21 cellular contexts compared by ENCODE assay signal in genomic region chr17:78559749-78560368, GRCh38. TPM values are rescaled to one million over a fixed set of nuclear protein-coding genes. Genes with fewer than 3 reads are reported as not detected.
DNase-seq lines count a peak whose midpoint lies in the region; FAIRE-seq and TF ChIP-seq lines count a peak whose summit lies in the region.
"Had no signal": no experiment of that assay in that cellular context is flagged by ENCODE, and none has a peak within 500 bp of the region (broad histone marks: within the 10 kb centered on the region; RNA-seq: fewer than 3 reads in every experiment).

No MANE protein-coding gene starts in this region.

- FAIRE-seq in H1 (lab: Jason Lieb, UNC), result no peak
- FAIRE-seq: GM12891 had no signal

- no peak overlapping the region; a peak in 1 of 7 replicates for H3K9ac ChIP-seq in H1 (replicated peaks in 1 of 4; ENCODE audit: extremely low read depth in 1 of 4, low read depth in 3 of 4, low read length in 3 of 4)

- no peak overlapping the region for H3K4me2 ChIP-seq in H1 (ENCODE audit: insufficient read depth in 1 of 2, low read depth in 2 of 2, low read length in 2 of 2)

- H3K4me1 ChIP-seq in H1 (replicated peaks in 1 of 4; ENCODE audit: control insufficient read depth in 3 of 4, insufficient read depth in 4 of 4, low read length in 3 of 4), result no peaks in the 10 kb centered on the region

- H4K5ac ChIP-seq in H1 (ENCODE audit: insufficient read length, low read depth, low read length), result no peak overlapping the region

- peaks cover 3% of the 10 kb centered on the region for H3K27me3 Mint-ChIP-seq in progenitor cell of endocrine pancreas

- CTCF ChIA-PET in H1 (lab: Charles Lee; ENCODE audit: partially characterized antibody), result interaction anchor here (0.5 to 5.9 kb wide), 33 partner anchors 9 to 220 kb away, joined by 3 to 56 read pairs (median 4); no protein-coding TSS in a partner anchor

- WGBS in H1 (ENCODE audit: extremely low coverage in 1 of 2, insufficient coverage in 1 of 2, insufficient read length in 1 of 2, insufficient replicate concordance in 2 of 2, low coverage in 1 of 2, low lambda C conversion rate in 2 of 2, missing lambda C conversion rate in 1 of 2), 2 experiments, result 51% methylated on average over 17 of the region's 17 CpGs; no CpG with 5 or more reads in 1 of the 2 experiments

- TF ChIP-seq EP300 in H1 (IDR thresholded peaks at IDR 0.05; ENCODE audit: borderline replicate concordance in 1 of 2, low read depth in 2 of 2, low read length in 2 of 2), result no peak

- H3K27me3 ChIP-seq in H1 (replicated peaks in 1 of 4; ENCODE audit: control insufficient read depth in 3 of 4, extremely low read depth in 1 of 4, insufficient read depth in 3 of 4, low read length in 3 of 4), result no peaks in the 10 kb centered on the region

- peak overlapping the region; percentile 67; the same call in 1 of the 2 replicates for H2AFZ ChIP-seq in H1 (ENCODE audit: low read length)

- H3K18ac ChIP-seq in H1 (ENCODE audit: extremely low read depth, low read length), result no peak overlapping the region

- H4K8ac ChIP-seq in H1 (ENCODE audit: extremely low read depth, insufficient read depth, low read length), result no peak overlapping the region; the same call in 1 of the 2 replicates

- no peak overlapping the region for H3K4me3 Mint-ChIP-seq in progenitor cell of endocrine pancreas (ENCODE audit: low read depth)
- H3K4me3 Mint-ChIP-seq: activated naive CD8-positive, alpha-beta T cell treated with anti-CD3 and anti-CD28 coated beads for 36 hours; central memory CD8-positive, alpha-beta T cell; natural killer cell; stimulated activated effector memory CD8-positive, alpha-beta T cell treated with anti-CD3 and anti-CD28 coated beads, Interleukin-12 subunit alpha, Interleukin-12 subunit beta, amount 100 ng/mL, for 72 hours had no signal

- H3K27ac Mint-ChIP-seq in progenitor cell of endocrine pancreas, result no peak overlapping the region
- H3K27ac Mint-ChIP-seq: activated naive CD8-positive, alpha-beta T cell treated with anti-CD3 and anti-CD28 coated beads for 36 hours; natural killer cell; stimulated activated effector memory CD8-positive, alpha-beta T cell treated with anti-CD3 and anti-CD28 coated beads, Interleukin-12 subunit alpha, Interleukin-12 subunit beta, amount 100 ng/mL, for 72 hours had no signal

- no peak overlapping the region for H3K27ac ChIP-seq in H1 (ENCODE audit: low read depth, low read length)
- H3K27ac ChIP-seq: SK-N-MC had no signal

- H3K4ac ChIP-seq in H1 (replicated peaks; ENCODE audit: insufficient read length, low read depth, low read length), result no peak overlapping the region

- TF ChIP-seq RAD21 in H1 (IDR thresholded peaks at IDR 0.05 in 1 of 2, conservative IDR thresholded peaks at IDR 0.05 in 1 of 2; ENCODE audit: low read depth in 2 of 2, low read length in 2 of 2), result peak; percentile 46 to 67; a peak in 3 of 4 replicates

- H2BK12ac ChIP-seq in H1 (ENCODE audit: low read depth, low read length), result no peak overlapping the region

- no peaks in the 10 kb centered on the region for H3K79me2 ChIP-seq in H1 (ENCODE audit: control insufficient read depth in 1 of 2, insufficient read depth in 2 of 2, low read length in 2 of 2)

- H3K56ac ChIP-seq in H1 (replicated peaks; ENCODE audit: insufficient read length, low read depth, low read length), result no peak overlapping the region

- H3K4me1 Mint-ChIP-seq in progenitor cell of endocrine pancreas (ENCODE audit: low read depth), result no peaks in the 10 kb centered on the region
- H3K4me1 Mint-ChIP-seq: activated naive CD8-positive, alpha-beta T cell treated with anti-CD3 and anti-CD28 coated beads for 36 hours; central memory CD8-positive, alpha-beta T cell; natural killer cell; stimulated activated effector memory CD8-positive, alpha-beta T cell treated with anti-CD3 and anti-CD28 coated beads, Interleukin-12 subunit alpha, Interleukin-12 subunit beta, amount 100 ng/mL, for 72 hours had no signal

- H3K14ac ChIP-seq in H1 (ENCODE audit: insufficient read length), result no peak overlapping the region

- no peak for TF ChIP-seq POLR2A in H1 (IDR thresholded peaks at IDR 0.05; ENCODE audit: control extremely low read depth in 1 of 2, low read depth in 2 of 2, low read length in 2 of 2)

- peaks cover 0 to 1% of the 10 kb centered on the region in 2 experiments for H4K20me1 ChIP-seq in H1 (replicated peaks in 1 of 2; ENCODE audit: control insufficient read depth in 1 of 2, insufficient read depth in 2 of 2, low read length in 2 of 2)

- no peak overlapping the region for H2BK5ac ChIP-seq in H1 (ENCODE audit: low read depth, low read length)

- no peak overlapping the region for H2BK120ac ChIP-seq in H1 (replicated peaks; ENCODE audit: low read depth, low read length)

- no peaks in the 10 kb centered on the region for H3K23me2 ChIP-seq in H1 (ENCODE audit: low read depth, low read length)

- H3K36me3 ChIP-seq in H1 (ENCODE audit: control insufficient read depth in 2 of 4, insufficient read depth in 4 of 4, low read length in 3 of 4), result no peaks in the 10 kb centered on the region

- peak; percentile 73 to 75 (median 74) for TF ChIP-seq CTCF in H1 (IDR thresholded peaks at IDR 0.05; ENCODE audit: control extremely low read depth in 1 of 3, insufficient read depth in 1 of 3, low read depth in 1 of 3, low read length in 3 of 3)
- no peak for TF ChIP-seq CTCF in progenitor cell of endocrine pancreas (IDR thresholded peaks at IDR 0.05; ENCODE audit: unreplicated experiment)

- POLR2A ChIA-PET in H1 (lab: Charles Lee; ENCODE audit: partially characterized antibody), result interaction anchor here (1.3 kb wide), 1 partner anchor 63 kb away, joined by 3 read pairs; no protein-coding TSS in a partner anchor

- H4K91ac ChIP-seq in H1 (replicated peaks; ENCODE audit: insufficient read length, low read length), result no peak overlapping the region

- H3K36me3 Mint-ChIP-seq in progenitor cell of endocrine pancreas (ENCODE audit: insufficient read depth), result no peaks in the 10 kb centered on the region
- H3K36me3 Mint-ChIP-seq: activated naive CD8-positive, alpha-beta T cell treated with anti-CD3 and anti-CD28 coated beads for 36 hours; natural killer cell; stimulated activated effector memory CD8-positive, alpha-beta T cell treated with anti-CD3 and anti-CD28 coated beads, Interleukin-12 subunit alpha, Interleukin-12 subunit beta, amount 100 ng/mL, for 72 hours had no signal

- DNase-seq in stimulated activated CD4-positive, alpha-beta T cell treated with anti-CD3 and anti-CD28 coated beads, Interleukin-12 subunit alpha, Interleukin-12 subunit beta, amount 100 ng/mL, for 4 hours, result peak; percentile 12
- DNase-seq in stimulated activated CD4-positive, alpha-beta T cell treated with anti-CD3 and anti-CD28 coated beads, Interleukin-4, amount 100 ng/mL, for 24 hours, result no peak
- DNase-seq in NCI-H146 treated with DMSO at 0.1 percent for 48 hours (lab: John Stamatoyannopoulos, UW; ENCODE audit: unreplicated experiment) (peak; percentile 33), H1 (ENCODE audit: low read depth in 1 of 2, low spot score in 2 of 2) (peak; percentile 10 to 86), progenitor cell of endocrine pancreas (ENCODE audit: low spot score, unreplicated experiment) (no peak), cerebellar cortex (ENCODE audit: low spot score) (no peak), SIG-M5 treated with dmso at 0.1 percent for 504 hours (lab: John Stamatoyannopoulos, UW; ENCODE audit: unreplicated experiment) (no peak)
- peak; percentile 42 for DNase-seq in stimulated activated CD8-positive, alpha-beta memory T cell treated with anti-CD3 and anti-CD28 coated beads, Interleukin-4, amount 100 ng/mL, for 48 hours
- DNase-seq: activated CD8-positive, alpha-beta memory T cell treated with anti-CD3 and anti-CD28 coated beads, Interleukin-2, amount 50 U/mL, for 48 hours; activated naive CD8-positive, alpha-beta T cell treated with anti-CD3 and anti-CD28 coated beads for 36 hours; DMS79; erythroblast; head of caudate nucleus; KBM-7; natural killer cell; NCI-H1930 had no signal

- H3K9me3 Mint-ChIP-seq in progenitor cell of endocrine pancreas (ENCODE audit: low read depth), result no peaks in the 10 kb centered on the region
- H3K9me3 Mint-ChIP-seq: activated naive CD8-positive, alpha-beta T cell treated with anti-CD3 and anti-CD28 coated beads for 36 hours; central memory CD8-positive, alpha-beta T cell; natural killer cell; stimulated activated effector memory CD8-positive, alpha-beta T cell treated with anti-CD3 and anti-CD28 coated beads, Interleukin-12 subunit alpha, Interleukin-12 subunit beta, amount 100 ng/mL, for 72 hours had no signal

- H3K23ac ChIP-seq in H1 (ENCODE audit: insufficient read length), result no peak overlapping the region

- no peak overlapping the region for H2BK20ac ChIP-seq in H1 (ENCODE audit: low read length)

- no peak overlapping the region for H2AK5ac ChIP-seq in H1 (ENCODE audit: low read depth, low read length)

- H3K79me1 ChIP-seq in H1 (ENCODE audit: low read depth, low read length), result no peaks in the 10 kb centered on the region

- H2BK15ac ChIP-seq in H1 (ENCODE audit: low read length), result no peak overlapping the region

- H3K4me3 ChIP-seq in H1 (ENCODE audit: extremely low read depth in 1 of 4, insufficient read depth in 2 of 4, low read depth in 3 of 4, low read length in 4 of 4), result no peak overlapping the region
- H3K4me3 ChIP-seq: SK-N-MC had no signal

- no peaks in the 10 kb centered on the region for H3K9me3 ChIP-seq in H1 (ENCODE audit: insufficient read depth in 2 of 2, low read depth in 1 of 2, low read length in 1 of 2)

TF ChIP-seq in H1, 55 proteins besides CTCF, POLR2A, EP300 and RAD21 (continues in another document):
- TF ChIP-seq YY1 (IDR thresholded peaks at IDR 0.05; ENCODE audit: low read depth, low read length), result no peak
- 0 out of 2 replicates have a peak, but pooled peaks have one; percentile 20 for TF ChIP-seq CREB1 (IDR thresholded peaks at IDR 0.05)
- TF ChIP-seq FOSL1 (IDR thresholded peaks at IDR 0.05; ENCODE audit: insufficient read depth, low read depth, low read length), result no peak
- no peak for TF ChIP-seq TAF7 (optimal IDR thresholded peaks at IDR 0.05; ENCODE audit: borderline replicate concordance, low read depth, low read length)
- no peak for TF ChIP-seq SAP30 (IDR thresholded peaks at IDR 0.05; ENCODE audit: insufficient read depth, insufficient replicate concordance, low read length)
- no peak for TF ChIP-seq EZH2 (IDR thresholded peaks at IDR 0.05; ENCODE audit: low read depth, low read length, severe bottlenecking)

RNA-seq across cellular contexts. Expression of gene DNAH17, which starts 17.3 kb away (rescaled TPM):
- total RNA-seq in H1 (2021; fragmentation: NEBNext Ultra II Directional; extraction: Animal tissue kit (Norgen Biotek cat#: 25700)), result 0.67 and 1.1 TPM in 2 replicates
- 0.14 and 0.19 TPM in 2 replicates for polyA plus RNA-seq in H1 (2011; rRNA removed)
- polyA plus RNA-seq in H1 (2011; cell fraction: cytosol; rRNA removed), result 0.17 TPM
- polyA plus RNA-seq in H1 (2011; cell fraction: nucleus; rRNA removed), result 0.57 TPM
- 2.2 to 3.9 TPM (median 3.1 TPM) in 4 replicates for polyA plus RNA-seq in H1 (2012, experiment 1 of 2)
- 0.28 TPM for polyA plus RNA-seq in H1 (2012, experiment 2 of 2)
- 0.59 TPM for polyA plus RNA-seq in H1 (2013, experiment 1 of 2)
- polyA plus RNA-seq in H1 (2013, experiment 2 of 2), result 0.40 TPM
- 0.19 and 0.20 TPM in 2 replicates for polyA minus RNA-seq in H1 (2011; rRNA and poly(A)+ RNA removed)
- polyA minus RNA-seq in H1 (2011; cell fraction: cytosol; rRNA and poly(A)+ RNA removed), result not detected
- polyA minus RNA-seq in H1 (2011; cell fraction: nucleus; rRNA and poly(A)+ RNA removed), result 0.20 TPM
- 0.16 TPM in 1 of 2 replicates, not detected in the other for total RNA-seq in progenitor cell of endocrine pancreas
- total RNA-seq: ureter had no signal

Comparison
In these comparisons a context has a peak if more than half of its experiments do, and no peak if none do; other contexts are left out.
1. DNase-seq: peak in stimulated activated CD4-positive, alpha-beta T cell treated with anti-CD3 and anti-CD28 coated beads, Interleukin-12 subunit alpha, Interleukin-12 subunit beta, amount 100 ng/mL, for 4 hours (single experiment), NCI-H146 treated with DMSO at 0.1 percent for 48 hours (single experiment), H1 (2 of 2) and stimulated activated CD8-positive, alpha-beta memory T cell treated with anti-CD3 and anti-CD28 coated beads, Interleukin-4, amount 100 ng/mL, for 48 hours (single experiment); none in stimulated activated CD4-positive, alpha-beta T cell treated with anti-CD3 and anti-CD28 coated beads, Interleukin-4, amount 100 ng/mL, for 24 hours (single experiment), progenitor cell of endocrine pancreas (single experiment), cerebellar cortex (single experiment) and SIG-M5 treated with dmso at 0.1 percent for 504 hours (single experiment).